7 cellular contexts compared by ENCODE assay signal in genomic region chr3:59049671-59050331, GRCh38. TPM values are rescaled to one million over a fixed set of nuclear protein-coding genes. Genes with fewer than 3 reads are reported as not detected.
DNase-seq lines count a peak whose midpoint lies in the region; ATAC-seq and TF ChIP-seq lines count a peak whose summit lies in the region.

Gene CFAP20DC (minus strand): TSS chr3:59050025. CDS start chr3:59049631, 394 bp downstream.

- TF ChIP-seq CTCF in WTC11 (IDR thresholded peaks at IDR 0.05) (no peak), spleen (IDR thresholded peaks at IDR 0.05 in 8 of 11, conservative IDR thresholded peaks at IDR 0.05 in 3 of 11) (no peak)

- POLR2A ChIA-PET in WTC11 (lab: Charles Lee): no interaction called here

- peak; percentile 89 to 93 for DNase-seq in NCI-H2081 (lab: John Stamatoyannopoulos, UW)
- DNase-seq in WTC11 (ENCODE audit: low spot score): peak; percentile 95
- peak in 59 of 61 donors; percentile 6 to 93 (median 70) for DNase-seq in caudate nucleus (lab: John Stamatoyannopoulos, UW)
- DNase-seq in inferior parietal cortex (ENCODE audit: extremely low spot score): peak; percentile 85
- DNase-seq in spleen: peak; percentile 94

- peak in 1 of 3 donors; percentile 5 for TF ChIP-seq POLR2A in spleen (IDR thresholded peaks at IDR 0.05)

- no peaks in the 10 kb centered on the region for H3K9me3 Mint-ChIP-seq in WTC11

- no peaks in the 10 kb centered on the region for H3K36me3 ChIP-seq in spleen

- H3K27ac ChIP-seq in caudate nucleus (ENCODE audit: low read depth, low read length) (peak within 1 kb of the TSS; percentile 48), spleen (peak within 1 kb of the TSS in 5 of 8 donors; percentile 42 to 73 (median 45))

- WGBS in spleen, 5 donors: 2 to 24% (median 4%) methylated on average over 10 to 60 of the region's 60 CpGs

- peaks cover 0 to 17% (median 8%) of the 10 kb centered on the region in 6 donors for H3K4me1 ChIP-seq in spleen

- H3K27ac Mint-ChIP-seq in WTC11: 0 out of 2 replicates have a peak within 1 kb of the TSS, but pooled peaks have one; percentile 42

- H3K27me3 ChIP-seq in spleen (replicated peaks in 1 of 7): no peaks in the 10 kb centered on the region

- peaks cover 25% of the 10 kb centered on the region for H3K4me1 Mint-ChIP-seq in WTC11

- intact Hi-C loops in spleen (cut with DNase I; ENCODE audit: low total_unique reads): no loop called here

- peak within 1 kb of the TSS; percentile 74 for H3K4me3 Mint-ChIP-seq in WTC11

- H3K9me3 ChIP-seq in spleen: no peaks in the 10 kb centered on the region

- H3K27me3 Mint-ChIP-seq in WTC11 (ENCODE audit: low read depth): peaks cover 4% of the 10 kb centered on the region; the same call in 1 of the 2 replicates

- 0 out of 2 replicates have a peak, but pooled peaks cover 2% of the 10 kb centered on the region for H3K36me3 Mint-ChIP-seq in WTC11

- peak within 1 kb of the TSS; percentile 36 to 82 (median 60) for H3K4me3 ChIP-seq in spleen

- CTCF ChIA-PET in WTC11 (lab: Charles Lee): no interaction called here

- peak; percentile 99 for ATAC-seq in GM18511 (IDR thresholded peaks at IDR 0.05; ENCODE audit: unreplicated experiment)
- peak; percentile 100 for ATAC-seq in HG02970 (IDR thresholded peaks at IDR 0.05; ENCODE audit: low FRiP score, unreplicated experiment)
- ATAC-seq in WTC11: peak; percentile 97

TF ChIP-seq in WTC11, 78 proteins besides CTCF, POLR2A, EP300 and RAD21 (continues in another document):
- peak; percentile 53; the same call in 1 of the 2 replicates for TF ChIP-seq E2F1 (CRISPR knock-in tag; IDR thresholded peaks at IDR 0.05)
- TF ChIP-seq GRHL2 (CRISPR knock-in tag; IDR thresholded peaks at IDR 0.05; ENCODE audit: insufficient replicate concordance, severe bottlenecking): no peak
- no peak for TF ChIP-seq ATF1 (CRISPR knock-in tag; IDR thresholded peaks at IDR 0.05)
- peak; percentile 45; the same call in 1 of the 2 replicates for TF ChIP-seq ZNF281 (CRISPR knock-in tag; IDR thresholded peaks at IDR 0.05)
- TF ChIP-seq NR3C1 (CRISPR knock-in tag; conservative IDR thresholded peaks at IDR 0.05; ENCODE audit: low read depth): no peak; the same call in 1 of the 2 replicates
- no peak for TF ChIP-seq ZNF512 (CRISPR knock-in tag; IDR thresholded peaks at IDR 0.05; ENCODE audit: borderline replicate concordance)
- TF ChIP-seq FOXJ3 (CRISPR knock-in tag; IDR thresholded peaks at IDR 0.05; ENCODE audit: borderline replicate concordance): no peak
- no peak for TF ChIP-seq OVOL2 (CRISPR knock-in tag; IDR thresholded peaks at IDR 0.05; ENCODE audit: borderline replicate concordance)
- TF ChIP-seq E2F4 (CRISPR knock-in tag; IDR thresholded peaks at IDR 0.05; ENCODE audit: borderline replicate concordance, low read depth): no peak
- TF ChIP-seq ZNF263 (CRISPR knock-in tag; IDR thresholded peaks at IDR 0.05; ENCODE audit: low read depth): no peak
- no peak for TF ChIP-seq ZBTB43 (CRISPR knock-in tag; IDR thresholded peaks at IDR 0.05)
- TF ChIP-seq ARID4B (CRISPR knock-in tag; IDR thresholded peaks at IDR 0.05; ENCODE audit: borderline replicate concordance): peak; percentile 61; the same call in 1 of the 2 replicates
- TF ChIP-seq ELF4 (CRISPR knock-in tag; IDR thresholded peaks at IDR 0.05; ENCODE audit: low read depth): no peak

RNA-seq across cellular contexts. Expression of gene CFAP20DC, which starts in this region (rescaled TPM):
- total RNA-seq in WTC11 (2021) (4.9 to 6.1 TPM (median 5.7 TPM) in 3 replicates), spleen (1 to 10 TPM in 1 of 7 donors, under 1 TPM in 6; 0.20 to 1.2 (median 0.77) TPM)
- polyA plus RNA-seq in spleen: under 1 TPM; 0.20 to 0.62 (median 0.29) TPM

Comparison
In these comparisons a context has a peak if more than half of its experiments do, and no peak if none do; other contexts are left out.
1. Peak in every context shown above with its lines: DNase-seq, ATAC-seq, H3K4me3 ChIP-seq and H3K27ac ChIP-seq.